8 cellular contexts compared by ENCODE assay signal in genomic region chr6:30260036-30260504, GRCh38. TPM values are rescaled to one million over a fixed set of nuclear protein-coding genes. Genes with fewer than 3 reads are reported as not detected.
A peak's percentile ranks its signal among the peaks of the same experiment; 100 is the strongest.
DNase-seq lines count a peak whose midpoint lies in the region; ATAC-seq, FAIRE-seq and TF ChIP-seq lines count a peak whose summit lies in the region.

No MANE protein-coding gene starts in this region.

- CTCF ChIA-PET in PC-3 (lab: Charles Lee) (no interaction called here), GM12878 (lab: Yijun Ruan, JAX) (interaction anchor here (1.0 to 1.4 kb wide), 3 partner anchors 22 to 39 kb away, joined by 3 to 6 read pairs (median 3); no protein-coding TSS in a partner anchor)

- SMC1A ChIA-PET in GM12878 (lab: Charles Lee; ENCODE audit: uncharacterized antibody, unreplicated experiment), result interaction anchor here (1.0 to 1.7 kb wide), 3 partner anchors 7 to 43 kb away, joined by 3 to 7 read pairs (median 3); no protein-coding TSS in a partner anchor

- H3K27ac ChIP-seq in PC-3 (ENCODE audit: low read length) (no peak overlapping the region), GM12878 (ENCODE audit: control insufficient read depth, insufficient read depth) (peak overlapping the region; percentile 71)

- H3K9ac ChIP-seq in PC-3 (ENCODE audit: low read length) (peak overlapping the region; percentile 55), GM12878 (ENCODE audit: control insufficient read depth, insufficient read depth, low read length) (peak overlapping the region; percentile 84)

- H3K9me3 ChIP-seq in PC-3 (ENCODE audit: low read length) (no peaks in the 10 kb centered on the region), GM12878 (replicated peaks; ENCODE audit: control insufficient read depth, insufficient read depth, low read length) (no peaks in the 10 kb centered on the region)

- peaks cover 25% of the 10 kb centered on the region for H3K4me1 ChIP-seq in PC-3 (ENCODE audit: insufficient read depth, low read length)
- H3K4me1 ChIP-seq in GM12878 (ENCODE audit: control insufficient read depth, insufficient read depth, low read length), result peaks cover 3% of the 10 kb centered on the region; the same call in 1 of the 2 replicates

- intact Hi-C loops in PC-3 (cut with micrococcal nuclease) (no loop called here), GM12878 (cut with micrococcal nuclease; ENCODE audit: unreplicated experiment) (no loop called here), left colon (cut with DNase I, micrococcal nuclease) (no loop called here)

- FAIRE-seq in GM12878 (lab: Jason Lieb, UNC), result no peak

- ATAC-seq in GM21447 (IDR thresholded peaks at IDR 0.05; ENCODE audit: unreplicated experiment) (peak; percentile 3), PC-3 (no peak), GM12878 (peak; percentile 29), left colon (peak; percentile 9)

- in situ Hi-C loops in GM12878 (cut with MboI), result no loop called here

- no peaks in the 10 kb centered on the region for H4K20me1 ChIP-seq in PC-3 (ENCODE audit: low read length)
- no peaks in the 10 kb centered on the region for H4K20me1 ChIP-seq in GM12878 (ENCODE audit: control insufficient read depth, insufficient read depth)

- no peak for TF ChIP-seq POLR2A in GM12878 (IDR thresholded peaks at IDR 0.05; ENCODE audit: low read depth, low read length)

- H2AFZ ChIP-seq in PC-3 (ENCODE audit: low read length), result peak overlapping the region; percentile 98
- H2AFZ ChIP-seq in GM12878 (ENCODE audit: control insufficient read depth, low read depth, low read length), result peak overlapping the region; percentile 95

- POLR2A ChIA-PET in PC-3 (lab: Charles Lee; ENCODE audit: unreplicated experiment) (no interaction called here), GM12878 (lab: Charles Lee) (interaction anchor here (1.0 to 1.4 kb wide), 2 partner anchors 9 to 66 kb away, joined by 4 to 5 read pairs; no protein-coding TSS in a partner anchor)

- no peak for TF ChIP-seq EP300 in GM12878 (IDR thresholded peaks at IDR 0.05; ENCODE audit: borderline replicate concordance in 1 of 2, control insufficient read depth in 1 of 2, low read depth in 2 of 2, low read length in 2 of 2)

- H3F3A ChIP-seq in PC-3 (ENCODE audit: low read length, unreplicated experiment), result no peaks in the 10 kb centered on the region

- BruUV-seq in PC-3 (replicated peaks; lab: Mats Ljungman, UMichigan) (no TSS peak), GM12878 (replicated peaks; lab: Mats Ljungman, UMichigan) (no TSS peak)

- RAD21 ChIA-PET in GM12878 (lab: Charles Lee; ENCODE audit: unreplicated experiment), result interaction anchor here (1.0 kb wide), 1 partner anchor 158 kb away, joined by 3 read pairs; no protein-coding TSS in a partner anchor

- no peaks in the 10 kb centered on the region for H3K36me3 ChIP-seq in PC-3 (ENCODE audit: low read depth, low read length)
- peaks cover 0 to 3% of the 10 kb centered on the region in 2 experiments; a peak in 3 of 4 replicates for H3K36me3 ChIP-seq in GM12878 (ENCODE audit: control insufficient read depth in 2 of 2, insufficient read depth in 2 of 2, low read length in 1 of 2)

- H3K27me3 ChIP-seq in PC-3 (ENCODE audit: low read length) (0 out of 2 replicates have a peak, but pooled peaks cover 7% of the 10 kb centered on the region), GM12878 (replicated peaks in 1 of 2; ENCODE audit: control insufficient read depth in 2 of 2, insufficient read depth in 2 of 2, low read length in 1 of 2) (no peaks in the 10 kb centered on the region)

- DNase-seq in PC-3 (no peak), GM12878 (ENCODE audit: low read depth, low spot score) (no peak), left colon (no peak), middle frontal gyrus (ENCODE audit: extremely low spot score, low spot score) (no peak), mesenteric fat pad (ENCODE audit: low spot score) (no peak), NCI-H69 (lab: John Stamatoyannopoulos, UW) (no peak)
- DNase-seq in stimulated activated CD4-positive, alpha-beta T cell treated with anti-CD3 and anti-CD28 coated beads, Interleukin-4, amount 100 ng/mL, for 48 hours (ENCODE audit: low read depth in 2 of 2), result peak; percentile 9 to 28

- H3K79me2 ChIP-seq in PC-3 (ENCODE audit: low read length) (no peaks in the 10 kb centered on the region), GM12878 (ENCODE audit: control insufficient read depth, insufficient read depth, low read length) (peaks cover 1% of the 10 kb centered on the region; the same call in 1 of the 2 replicates)

- H3K4me3 ChIP-seq in PC-3 (ENCODE audit: low read length), result peak overlapping the region; percentile 73
- H3K4me3 ChIP-seq in GM12878, result peak overlapping the region; percentile 78

- no peak for TF ChIP-seq CTCF in PC-3 (conservative IDR thresholded peaks at IDR 0.05; ENCODE audit: low read depth, low read length)
- TF ChIP-seq CTCF in GM12878 (IDR thresholded peaks at IDR 0.05 in 2 of 3, conservative IDR thresholded peaks at IDR 0.05 in 1 of 3; ENCODE audit: control insufficient read depth in 2 of 3, extremely low read depth in 1 of 3, insufficient read depth in 1 of 3, low read depth in 3 of 3, low read length in 3 of 3), result no peak

- peak overlapping the region; percentile 85 for H3K4me2 ChIP-seq in PC-3 (ENCODE audit: low read length)
- peak overlapping the region; percentile 89 for H3K4me2 ChIP-seq in GM12878 (ENCODE audit: control insufficient read depth, insufficient read depth)

- no peaks in the 10 kb centered on the region for H3K9me2 ChIP-seq in PC-3 (replicated peaks; ENCODE audit: low read length)

- no peak for TF ChIP-seq RAD21 in GM12878 (IDR thresholded peaks at IDR 0.05; ENCODE audit: insufficient read depth, low read depth, low read length)

- WGBS in GM12878 (ENCODE audit: insufficient coverage, insufficient replicate concordance, low lambda C conversion rate, missing lambda C conversion rate), result 26% methylated on average over 38 of the region's 40 CpGs

TF ChIP-seq in GM12878, 131 proteins besides CTCF, POLR2A, EP300 and RAD21 (continues in another document):
- TF ChIP-seq ZNF687 (IDR thresholded peaks at IDR 0.05), result 0 out of 2 replicates have a peak, but pooled peaks have one; percentile 39
- TF ChIP-seq ZNF207 (IDR thresholded peaks at IDR 0.05; ENCODE audit: borderline replicate concordance), result no peak
- TF ChIP-seq NRF1 (conservative IDR thresholded peaks at IDR 0.05; ENCODE audit: low read depth, low read length), result no peak
- no peak for TF ChIP-seq CREM (IDR thresholded peaks at IDR 0.05; ENCODE audit: low read depth)

RNA-seq across cellular contexts. Expression of gene TRIM26, which starts 46.9 kb away (rescaled TPM):
- total RNA-seq in PC-3 (2014; rRNA removed) (48.1 and 56.0 TPM in 2 replicates), GM12878 (2014; rRNA removed) (62.4 and 73.5 TPM in 2 replicates), GM12878 (2014; rRNA removed; fragmentation: Illumina TruSeq; extraction: Trizol) (39.2 and 43.9 TPM in 2 replicates), GM12878 (2021) (76.4 and 79.6 TPM in 2 replicates), left colon (10 to 100 TPM; 47.1 to 48.7 TPM), mesenteric fat pad (32.1 TPM)
- 43.0 and 46.6 TPM in 2 replicates for total RNA-seq in GM12878 (2013; cell fraction: nucleolus; rRNA removed)
- 39.1 TPM for polyA plus RNA-seq in GM12878 (2011; ENCODE audit: low read depth)
- polyA plus RNA-seq in GM12878 (2011; rRNA removed) (35.6 and 57.3 TPM in 2 replicates), GM12878 (2014; fragmentation: Illumina TruSeq; extraction: Trizol) (57.6 and 72.4 TPM in 2 replicates), GM12878 (2014; fragmentation: Nextera tagmentation; extraction: Ambion mirVana) (10 to 100 TPM; 13.1 to 18.2 TPM), GM12878 (2014; rRNA removed) (56.5 and 67.5 TPM in 2 replicates), GM12878 (2016; fragmentation: Nextera tagmentation; extraction: Ambion mirVana) (10 to 100 TPM; 69.9 to 75.3 TPM)
- polyA plus RNA-seq in GM12878 (2011; cell fraction: cytosol; rRNA removed), result 58.1 and 59.0 TPM in 2 replicates
- polyA plus RNA-seq in GM12878 (2011; cell fraction: nucleus; rRNA removed), result 62.3 and 84.6 TPM in 2 replicates
- 35.8 and 51.5 TPM in 2 replicates for polyA plus RNA-seq in GM12878 (2012)
- polyA minus RNA-seq in GM12878 (2011; rRNA and poly(A)+ RNA removed), result 45.0 and 62.8 TPM in 2 replicates
- polyA minus RNA-seq in GM12878 (2011; cell fraction: cytosol; rRNA and poly(A)+ RNA removed), result 17.9 and 27.3 TPM in 2 replicates
- polyA minus RNA-seq in GM12878 (2011; cell fraction: nucleus; rRNA and poly(A)+ RNA removed), result 15.7 and 26.6 TPM in 2 replicates

Comparison
In these comparisons a context has a peak if more than half of its experiments do, and no peak if none do; other contexts are left out.
1. DNase-seq: peak in stimulated activated CD4-positive, alpha-beta T cell treated with anti-CD3 and anti-CD28 coated beads, Interleukin-4, amount 100 ng/mL, for 48 hours (2 of 2); none in PC-3 (single experiment), GM12878 (single experiment), left colon (0 of 2), middle frontal gyrus (single experiment), mesenteric fat pad (single experiment) and NCI-H69 (single experiment).